ENCODE assay signal across 8 cellular contexts in the genomic region with DNA sequence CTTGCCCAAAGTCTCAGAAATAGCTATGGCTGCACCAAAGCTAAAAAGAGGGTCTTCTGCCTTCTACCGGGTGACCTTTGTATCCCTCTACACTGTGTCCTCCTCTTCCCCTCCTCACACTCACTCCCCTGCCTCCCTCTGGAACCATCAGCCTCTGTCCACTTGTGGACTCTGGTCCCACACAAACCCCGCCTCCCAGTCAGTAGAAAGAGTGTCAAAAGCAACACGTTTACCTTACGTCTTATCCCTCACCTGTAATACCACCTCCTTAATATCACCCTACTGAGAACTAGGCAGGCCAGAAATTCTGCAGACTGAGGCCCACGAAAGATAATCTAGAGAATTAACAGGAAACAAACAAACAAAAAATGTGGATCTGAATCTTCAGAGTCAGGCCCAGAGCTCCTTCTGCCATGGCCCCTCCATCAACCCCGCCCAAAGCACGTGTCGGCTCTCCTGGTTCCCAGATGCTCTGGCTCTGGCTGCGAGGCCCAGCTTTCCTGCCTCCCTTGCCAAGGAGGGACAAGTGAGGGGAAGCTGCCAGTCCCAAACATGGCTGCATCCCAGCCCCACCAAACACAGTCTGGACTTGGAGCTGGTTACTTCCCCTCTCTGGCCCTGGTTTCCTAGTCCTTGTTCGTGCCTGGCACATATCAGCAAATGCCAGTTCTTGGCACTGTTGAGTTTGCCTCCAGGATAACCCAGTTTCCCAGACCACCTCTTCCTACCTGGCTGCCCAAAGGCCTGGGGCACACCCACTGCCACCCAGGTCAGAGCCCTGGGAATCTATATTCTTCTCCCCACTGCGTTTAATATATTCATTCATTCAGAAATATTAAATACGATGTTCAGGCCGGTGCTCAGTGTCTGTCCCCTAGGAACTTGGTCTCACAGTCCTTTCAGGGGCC. TPM values are rescaled to one million over a fixed set of nuclear protein-coding genes. Genes with fewer than 3 reads are reported as not detected.
A peak's percentile ranks its signal among the peaks of the same experiment; 100 is the strongest.
DNase-seq lines count a peak whose midpoint lies in the region; TF ChIP-seq lines count a peak whose summit lies in the region.

No MANE protein-coding gene starts in this region.

- H3K9ac ChIP-seq in smooth muscle cell (ENCODE audit: low read depth): peak overlapping the region; percentile 96

- H3K27ac Mint-ChIP-seq in HFFc6: peak overlapping the region; percentile 95

- H3K4me1 Mint-ChIP-seq in HFFc6 (ENCODE audit: low read depth): peaks cover 76% of the 10 kb centered on the region

- CTCF ChIA-PET in GM10248 (lab: Yijun Ruan, JAX): no interaction called here

- no peak for TF ChIP-seq CTCF in HFFc6 (IDR thresholded peaks at IDR 0.05)
- no peak for TF ChIP-seq CTCF in right atrium auricular region (IDR thresholded peaks at IDR 0.05)
- TF ChIP-seq CTCF in smooth muscle cell (IDR thresholded peaks at IDR 0.05; ENCODE audit: borderline replicate concordance, insufficient read depth, poor library complexity, severe bottlenecking): no peak
- no peak for TF ChIP-seq CTCF in GM10248 (IDR thresholded peaks at IDR 0.05; ENCODE audit: control extremely low read depth, extremely low read depth, low read depth, missing control alignments)

- peaks cover 0 to 57% of the 10 kb centered on the region in 2 donors for H3K4me1 ChIP-seq in right atrium auricular region
- H3K4me1 ChIP-seq in smooth muscle cell (ENCODE audit: low read depth): peaks cover 25% of the 10 kb centered on the region

- H3K79me2 ChIP-seq in smooth muscle cell (ENCODE audit: low read depth): peaks cover 75% of the 10 kb centered on the region

- POLR2A ChIA-PET in GM10248 (lab: Yijun Ruan, JAX): no interaction called here

- H3K36me3 ChIP-seq in right atrium auricular region (peaks cover 33% of the 10 kb centered on the region), smooth muscle cell (ENCODE audit: low read depth) (peaks cover 2% of the 10 kb centered on the region)

- peak overlapping the region; percentile 87 for H3K4me3 Mint-ChIP-seq in HFFc6

- no peaks in the 10 kb centered on the region for H3K9me3 Mint-ChIP-seq in HFFc6

- DNase-seq in HFFc6 (peak; percentile 31), anterior cingulate cortex (lab: John Stamatoyannopoulos, UW) (peak in 31 of 58 donors; percentile 5 to 59 (median 28)), right atrium auricular region (ENCODE audit: low spot score) (no peak), smooth muscle cell (lab: John Stamatoyannopoulos, UW; ENCODE audit: unreplicated experiment) (no peak), NCI-H1092 treated with DMSO at 0.1 percent for 48 hours (lab: John Stamatoyannopoulos, UW) (no peak), NCI-H510A treated with DMSO at 0.1 percent for 48 hours (lab: John Stamatoyannopoulos, UW) (no peak), GM10248 (ENCODE audit: extremely low spot score) (no peak)
- no peak for DNase-seq in activated CD4-positive, alpha-beta T cell treated with anti-CD3 and anti-CD28 coated beads, Interleukin-2, amount 50 U/mL, for 48 hours

- H3K27me3 Mint-ChIP-seq in HFFc6 (ENCODE audit: insufficient read depth): peaks cover 17% of the 10 kb centered on the region

- WGBS in smooth muscle cell (ENCODE audit: low lambda C conversion rate): 58% methylated on average over 13 of the region's 13 CpGs

- peak overlapping the region; percentile 91 for H3K4me2 ChIP-seq in smooth muscle cell

- H3F3A ChIP-seq in smooth muscle cell (ENCODE audit: low read depth): peaks cover 28% of the 10 kb centered on the region

- peak overlapping the region; percentile 97 to 98 for H3K27ac ChIP-seq in right atrium auricular region
- H3K27ac ChIP-seq in smooth muscle cell (ENCODE audit: low read depth): peak overlapping the region; percentile 96

- H3K36me3 Mint-ChIP-seq in HFFc6 (ENCODE audit: low read depth): peaks cover 64% of the 10 kb centered on the region

- H4K20me1 ChIP-seq in smooth muscle cell (ENCODE audit: low read depth): peaks cover 77% of the 10 kb centered on the region

- H3K27me3 ChIP-seq in right atrium auricular region (no peaks in the 10 kb centered on the region), smooth muscle cell (ENCODE audit: low read depth) (no peaks in the 10 kb centered on the region)

- H3K9me3 ChIP-seq in right atrium auricular region (no peaks in the 10 kb centered on the region), smooth muscle cell (replicated peaks; ENCODE audit: low read depth) (no peaks in the 10 kb centered on the region)

- H3K4me3 ChIP-seq in right atrium auricular region (peak overlapping the region; percentile 91 to 97), smooth muscle cell (peak overlapping the region; percentile 90)

- no peak overlapping the region for H2AFZ ChIP-seq in smooth muscle cell (ENCODE audit: low read depth)

RNA-seq across cellular contexts. Expression of a gene that starts 2.7 kb away (rescaled TPM):
- total RNA-seq in HFFc6 (2021; fragmentation: NEBNext Ultra II Directional; extraction: Animal tissue kit (Norgen Biotek cat#: 25700)): 100 to 1,000 TPM; 749 to 847 (median 825) TPM
- total RNA-seq in right atrium auricular region (100 to 1,000 TPM; 170 to 316 TPM), smooth muscle cell (361 and 422 TPM in 2 replicates)
- polyA plus RNA-seq in smooth muscle cell: 741 and 806 TPM in 2 replicates

Comparison
In these comparisons a context has a peak if more than half of its experiments do, and no peak if none do; other contexts are left out.
1. DNase-seq: peak in HFFc6 (single experiment) and anterior cingulate cortex (31 of 58); none in right atrium auricular region (single experiment), smooth muscle cell (single experiment), NCI-H1092 treated with DMSO at 0.1 percent for 48 hours (single experiment), NCI-H510A treated with DMSO at 0.1 percent for 48 hours (single experiment), GM10248 (single experiment) and activated CD4-positive, alpha-beta T cell treated with anti-CD3 and anti-CD28 coated beads, Interleukin-2, amount 50 U/mL, for 48 hours (0 of 2).